ENCODE assay signal across 2 cellular contexts in genomic region chr16:85069171-85069570, GRCh38.
TF ChIP-seq lines count a peak whose summit lies in the region.

No MANE protein-coding gene starts in this region.

TF ChIP-seq in IMR-90, 13 proteins besides CTCF, POLR2A, EP300 and RAD21:
- TF ChIP-seq FOS (IDR thresholded peaks at IDR 0.05; ENCODE audit: low read depth, low read length) (no peak), RFX5 (IDR thresholded peaks at IDR 0.05; ENCODE audit: low read depth, low read length) (no peak)

TF ChIP-seq in HepG2, 621 proteins besides CTCF, POLR2A, EP300 and RAD21:
- no peak for TF ChIP-seq RNF2 (conservative IDR thresholded peaks at IDR 0.05; ENCODE audit: low read depth)
- no peak for TF ChIP-seq YEATS4 (CRISPR knock-in tag; IDR thresholded peaks at IDR 0.05; ENCODE audit: borderline replicate concordance)
- TF ChIP-seq CREBL2 (CRISPR knock-in tag; IDR thresholded peaks at IDR 0.05; ENCODE audit: borderline replicate concordance), result no peak
- TF ChIP-seq NFIC (IDR thresholded peaks at IDR 0.05; ENCODE audit: low read length), result no peak
- TF ChIP-seq SP140L (CRISPR knock-in tag; IDR thresholded peaks at IDR 0.05; ENCODE audit: borderline replicate concordance), result no peak
- TF ChIP-seq JDP2 (CRISPR knock-in tag; IDR thresholded peaks at IDR 0.05; ENCODE audit: borderline replicate concordance), result no peak
- no peak for TF ChIP-seq ZMYM2 (CRISPR knock-in tag; IDR thresholded peaks at IDR 0.05)
- TF ChIP-seq ZBTB42 (CRISPR knock-in tag; IDR thresholded peaks at IDR 0.05), result no peak
- TF ChIP-seq TOE1 (CRISPR knock-in tag; IDR thresholded peaks at IDR 0.05), result no peak
- TF ChIP-seq UBTF (CRISPR knock-in tag; IDR thresholded peaks at IDR 0.05), result no peak
- TF ChIP-seq HOXA5 (CRISPR knock-in tag; IDR thresholded peaks at IDR 0.05), result no peak
- no peak for TF ChIP-seq NONO (IDR thresholded peaks at IDR 0.05)
- TF ChIP-seq NONO (CRISPR knock-in tag; conservative IDR thresholded peaks at IDR 0.05), result no peak
